Comparison of ENCODE assay signal across 9 cellular contexts in genomic region chr2:222052934-222053367, GRCh38.
DNase-seq lines count a peak whose midpoint lies in the region; ATAC-seq, FAIRE-seq and TF ChIP-seq lines count a peak whose summit lies in the region.
"Had no signal": no experiment of that assay in that cellular context is flagged by ENCODE, and none has a peak within 500 bp of the region (broad histone marks: within the 10 kb centered on the region; RNA-seq: fewer than 3 reads in every experiment).

No MANE protein-coding gene starts in this region.

- no peaks in the 10 kb centered on the region for H3K27me3 ChIP-seq in osteoblast (ENCODE audit: insufficient read depth, low read length)
- peaks cover 3 to 8% (median 5%) of the 10 kb centered on the region in 3 donors for H3K27me3 ChIP-seq in gastrocnemius medialis
- peaks cover 0 to 14% (median 6%) of the 10 kb centered on the region in 4 donors for H3K27me3 ChIP-seq in pancreas

- TF ChIP-seq POLR2A in gastrocnemius medialis (IDR thresholded peaks at IDR 0.05): no peak

- H4K20me1 ChIP-seq in osteoblast (ENCODE audit: insufficient read depth, low read length): no peaks in the 10 kb centered on the region

- H3K4me1 ChIP-seq in osteoblast (ENCODE audit: insufficient read depth, low read length): no peaks in the 10 kb centered on the region
- H3K4me1 ChIP-seq in gastrocnemius medialis: no peaks in the 10 kb centered on the region
- H3K4me1 ChIP-seq in pancreas: no peaks in the 10 kb centered on the region

- intact Hi-C loops in gastrocnemius medialis (cut with DNase I; ENCODE audit: low total_unique reads): no loop called here
- intact Hi-C loops in pancreas (cut with DNase I): no loop called here

- WGBS in pancreas, 2 donors: 6 to 9% methylated on average over 9 of the region's 9 CpGs

- ATAC-seq in HG03135 (IDR thresholded peaks at IDR 0.05; ENCODE audit: unreplicated experiment): peak; percentile 58
- ATAC-seq in gastrocnemius medialis: no peak
- no peak for ATAC-seq in pancreas

- H3K27ac ChIP-seq in osteoblast (ENCODE audit: low read depth, low read length) (no peak overlapping the region), gastrocnemius medialis (no peak overlapping the region), pancreas (no peak overlapping the region)

- H3K4me3 ChIP-seq in osteoblast (ENCODE audit: insufficient read depth, low read length) (no peak overlapping the region), gastrocnemius medialis (no peak overlapping the region), pancreas (no peak overlapping the region)

- peak; percentile 20 for DNase-seq in NCI-H345 (lab: John Stamatoyannopoulos, UW)
- DNase-seq in NCI-H345 treated with DMSO at 0.1 percent for 48 hours (lab: John Stamatoyannopoulos, UW; ENCODE audit: unreplicated experiment): no peak
- peak; percentile 29 for DNase-seq in SW480 (ENCODE audit: low spot score)
- DNase-seq in osteoblast (ENCODE audit: insufficient read length, low spot score, missing footprints): no peak
- DNase-seq in gastrocnemius medialis: no peak
- no peak for DNase-seq in stimulated activated CD4-positive, alpha-beta T cell treated with anti-CD3 and anti-CD28 coated beads, Interleukin-4, amount 100 ng/mL, for 4 hours
- DNase-seq in pancreas: no peak
- DNase-seq: NCI-H1105 treated with DMSO at 0.1 percent for 48 hours had no signal

- H3K79me2 ChIP-seq in osteoblast (ENCODE audit: insufficient read depth, low read length): no peaks in the 10 kb centered on the region

- in situ Hi-C loops in gastrocnemius medialis (cut with MboI; ENCODE audit: low sequenced_read_pairs in 4 of 4): loop anchor here (10.0 to 25.0 kb wide), 5 partner anchors 252 to 562 kb away; a partner anchor contains a TSS

- FAIRE-seq in pancreas (lab: Jason Lieb, UNC): no peak

- H3K9me3 ChIP-seq in osteoblast (ENCODE audit: low read depth, low read length) (no peaks in the 10 kb centered on the region), gastrocnemius medialis (no peaks in the 10 kb centered on the region), pancreas (no peaks in the 10 kb centered on the region)

- H3K36me3 ChIP-seq in osteoblast (ENCODE audit: insufficient read depth, low read length) (no peaks in the 10 kb centered on the region), gastrocnemius medialis (no peaks in the 10 kb centered on the region), pancreas (no peaks in the 10 kb centered on the region)

- H3K4me2 ChIP-seq in osteoblast (ENCODE audit: insufficient read depth, low read length): no peak overlapping the region

- no peak overlapping the region for H2AFZ ChIP-seq in osteoblast (ENCODE audit: low read length)

- TF ChIP-seq CTCF in osteoblast (IDR thresholded peaks at IDR 0.05; ENCODE audit: extremely low read depth, low read depth, low read length): peak; percentile 11
- no peak for TF ChIP-seq CTCF in gastrocnemius medialis (IDR thresholded peaks at IDR 0.05 in 4 of 5, conservative IDR thresholded peaks at IDR 0.05 in 1 of 5)
- no peak for TF ChIP-seq CTCF in pancreas (IDR thresholded peaks at IDR 0.05)

Comparison
In these comparisons a context has a peak if more than half of its experiments do, and no peak if none do; other contexts are left out.
1. DNase-seq: peak in NCI-H345 (single experiment) and SW480 (single experiment); none in NCI-H345 treated with DMSO at 0.1 percent for 48 hours (single experiment), osteoblast (single experiment), gastrocnemius medialis (0 of 2), stimulated activated CD4-positive, alpha-beta T cell treated with anti-CD3 and anti-CD28 coated beads, Interleukin-4, amount 100 ng/mL, for 4 hours (0 of 2) and pancreas (0 of 6).